ENCODE assay signal across 9 cellular contexts in the genomic region with DNA sequence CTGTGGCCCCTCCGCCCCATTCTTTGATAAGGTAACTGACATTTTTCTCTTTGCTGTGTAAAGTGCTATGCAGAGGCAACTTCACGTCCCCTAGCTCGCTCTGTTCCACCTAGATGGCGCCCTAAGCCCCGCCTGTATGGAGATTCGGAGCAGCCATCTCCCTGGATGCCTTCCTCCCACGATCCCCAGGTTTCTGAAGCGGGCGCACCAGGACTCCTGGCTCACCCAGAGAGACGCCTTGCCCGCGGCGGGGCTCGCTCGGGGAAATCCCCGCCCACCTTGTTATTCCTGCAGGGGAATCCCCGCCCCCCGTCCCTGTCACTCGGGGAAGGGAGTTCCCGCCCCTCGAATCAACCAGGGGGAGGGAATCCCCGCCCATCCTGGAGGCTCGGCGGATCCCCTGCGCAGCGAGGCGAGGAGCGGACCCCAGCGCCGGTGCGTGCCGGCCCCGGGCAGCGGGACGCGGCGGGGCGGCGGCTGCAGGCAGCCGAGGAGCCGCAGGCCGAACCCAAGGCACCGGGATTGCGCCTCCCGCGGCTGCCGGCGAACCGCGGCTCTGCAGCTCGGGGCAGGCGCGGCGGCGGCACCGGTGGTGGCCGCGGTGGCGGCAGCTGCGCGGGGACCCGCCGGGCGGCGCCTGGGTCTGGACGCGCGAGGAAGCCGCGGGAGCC. TPM values are rescaled to one million over a fixed set of nuclear protein-coding genes. Genes with fewer than 3 reads are reported as not detected.
DNase-seq lines count a peak whose midpoint lies in the region; ATAC-seq and TF ChIP-seq lines count a peak whose summit lies in the region.
"Had no signal": no experiment of that assay in that cellular context is flagged by ENCODE, and none has a peak within 500 bp of the region (broad histone marks: within the 10 kb centered on the region; RNA-seq: fewer than 3 reads in every experiment).

A gene (plus strand): TSS at position 384 of the 671 bp plus-strand sequence.

- H3K9ac ChIP-seq in PC-3 (ENCODE audit: low read length): no peak within 1 kb of the TSS

- H3K4me2 ChIP-seq in PC-3 (ENCODE audit: low read length): peak within 1 kb of the TSS; percentile 87

- no peaks in the 10 kb centered on the region for H3K9me3 Mint-ChIP-seq in activated T-cell treated with anti-CD3 and anti-CD28 coated beads, Interleukin-2, amount 50 U/mL, for 72 hours
- no peaks in the 10 kb centered on the region for H3K9me3 Mint-ChIP-seq in naive thymus-derived CD8-positive, alpha-beta T cell

- no peak within 1 kb of the TSS for H3K27ac Mint-ChIP-seq in activated T-cell treated with anti-CD3 and anti-CD28 coated beads, Interleukin-2, amount 50 U/mL, for 72 hours
- H3K27ac Mint-ChIP-seq in naive thymus-derived CD8-positive, alpha-beta T cell: peak within 1 kb of the TSS in 5 of 10 donors; percentile 27 to 86 (median 51)

- DNase-seq in Caki2 (ENCODE audit: low read depth) (peak; percentile 86), HUDEP-2 (lab: John Stamatoyannopoulos, UW; ENCODE audit: unreplicated experiment in 76 of 76) (peak in 56 of 76 experiments; percentile 4 to 63 (median 34)), PC-3 (peak; percentile 68), fibroblast of mammary gland (ENCODE audit: low read depth) (peak; percentile 43)
- DNase-seq in activated T-cell treated with anti-CD3 and anti-CD28 coated beads, Interleukin-2, amount 50 U/mL, for 72 hours: peak; percentile 69 to 70
- DNase-seq in naive thymus-derived CD8-positive, alpha-beta T cell: peak; percentile 19 to 73 (median 54)
- peak; percentile 22 to 72 (median 60) for DNase-seq in stimulated activated naive CD4-positive, alpha-beta T cell (lab: John Stamatoyannopoulos, UW)

- no peaks in the 10 kb centered on the region for H4K20me1 ChIP-seq in PC-3 (ENCODE audit: low read length)

- H3K4me1 Mint-ChIP-seq in activated T-cell treated with anti-CD3 and anti-CD28 coated beads, Interleukin-2, amount 50 U/mL, for 72 hours (ENCODE audit: low read depth): peaks cover 9% of the 10 kb centered on the region
- H3K4me1 Mint-ChIP-seq in naive thymus-derived CD8-positive, alpha-beta T cell: peaks cover 4 to 16% (median 14%) of the 10 kb centered on the region in 4 donors

- H3K79me2 ChIP-seq in PC-3 (ENCODE audit: low read length): no peaks in the 10 kb centered on the region

- TF ChIP-seq CTCF in PC-3 (conservative IDR thresholded peaks at IDR 0.05; ENCODE audit: low read depth, low read length): peak; percentile 71
- TF ChIP-seq CTCF in fibroblast of mammary gland (conservative IDR thresholded peaks at IDR 0.05; ENCODE audit: control insufficient read depth, insufficient read depth, low read depth, low read length): peak; percentile 41

- intact Hi-C loops in PC-3 (cut with micrococcal nuclease): no loop called here

- CTCF ChIA-PET in PC-3 (lab: Charles Lee): interaction anchor here (0.6 to 1.1 kb wide), 3 partner anchors 51 to 453 kb away, joined by 3 read pairs; no protein-coding TSS in a partner anchor

- POLR2A ChIA-PET in PC-3 (lab: Charles Lee; ENCODE audit: unreplicated experiment): interaction anchor here (0.6 kb wide), 1 partner anchor 536 kb away, joined by 6 read pairs; no protein-coding TSS in a partner anchor
- POLR2A ChIA-PET in naive thymus-derived CD8-positive, alpha-beta T cell (lab: Charles Lee): no interaction called here

- H3K36me3 ChIP-seq in PC-3 (ENCODE audit: low read depth, low read length): no peaks in the 10 kb centered on the region
- H3K36me3 ChIP-seq: neutrophil had no signal

- no peaks in the 10 kb centered on the region for H3K9me3 ChIP-seq in PC-3 (ENCODE audit: low read length)
- H3K9me3 ChIP-seq: neutrophil had no signal

- BruUV-seq in PC-3 (replicated peaks; lab: Mats Ljungman, UMichigan): no TSS peak

- H3K27ac ChIP-seq in PC-3 (ENCODE audit: low read length): no peak within 1 kb of the TSS
- H3K27ac ChIP-seq: neutrophil had no signal

- ATAC-seq in GM21423 (IDR thresholded peaks at IDR 0.05; ENCODE audit: unreplicated experiment) (peak; percentile 78), PC-3 (peak; percentile 87)
- ATAC-seq in activated T-cell treated with anti-CD3 and anti-CD28 coated beads, Interleukin-2, amount 50 U/mL, for 72 hours (replicated peaks in 1 of 2): peak; percentile 81 to 83
- ATAC-seq in naive thymus-derived CD8-positive, alpha-beta T cell: peak; percentile 73 to 84

- H3K27me3 ChIP-seq in PC-3 (ENCODE audit: low read length): peaks cover 36% of the 10 kb centered on the region

- H3K4me3 ChIP-seq in PC-3 (ENCODE audit: low read length): peak within 1 kb of the TSS; percentile 72
- H3K4me3 ChIP-seq in fibroblast of mammary gland (ENCODE audit: control insufficient read depth, low read depth, low read length): peak within 1 kb of the TSS; percentile 59

- peaks cover 30% of the 10 kb centered on the region for H3K27me3 Mint-ChIP-seq in activated T-cell treated with anti-CD3 and anti-CD28 coated beads, Interleukin-2, amount 50 U/mL, for 72 hours (ENCODE audit: low read depth)
- H3K27me3 Mint-ChIP-seq in naive thymus-derived CD8-positive, alpha-beta T cell: peaks cover 9 to 41% (median 16%) of the 10 kb centered on the region in 5 donors

- H2AFZ ChIP-seq in PC-3 (ENCODE audit: low read length): peak within 1 kb of the TSS; percentile 88

- no peaks in the 10 kb centered on the region for H3K36me3 Mint-ChIP-seq in activated T-cell treated with anti-CD3 and anti-CD28 coated beads, Interleukin-2, amount 50 U/mL, for 72 hours (ENCODE audit: insufficient read depth in 2 of 2)
- no peaks in the 10 kb centered on the region for H3K36me3 Mint-ChIP-seq in naive thymus-derived CD8-positive, alpha-beta T cell

- in situ Hi-C loops in Caki2 (cut with HindIII; ENCODE audit: low pct_unique_long_range_greater_than_20kb, low sequenced_read_pairs): no loop called here

- peak within 1 kb of the TSS; percentile 89 to 90 for H3K4me3 Mint-ChIP-seq in activated T-cell treated with anti-CD3 and anti-CD28 coated beads, Interleukin-2, amount 50 U/mL, for 72 hours
- H3K4me3 Mint-ChIP-seq in naive thymus-derived CD8-positive, alpha-beta T cell: peak within 1 kb of the TSS; percentile 76 to 90 (median 84)

- H3K9me2 ChIP-seq in PC-3 (replicated peaks; ENCODE audit: low read length): no peaks in the 10 kb centered on the region

- no peaks in the 10 kb centered on the region for H3F3A ChIP-seq in PC-3 (ENCODE audit: low read length, unreplicated experiment)

- peaks cover 5% of the 10 kb centered on the region; the same call in 1 of the 2 replicates for H3K4me1 ChIP-seq in PC-3 (ENCODE audit: insufficient read depth, low read length)

RNA-seq across cellular contexts. Expression of the gene that starts here (rescaled TPM):
- 0.17 TPM in 1 of 2 replicates, not detected in the other for total RNA-seq in Caki2 (2014; rRNA removed; shearing (Covaris generic); ENCODE audit: low replicate concordance)
- total RNA-seq in PC-3 (2014; rRNA removed): 2.0 and 2.9 TPM in 2 replicates
- total RNA-seq in activated T-cell treated with anti-CD3 and anti-CD28 coated beads, Interleukin-2, amount 50 U/mL, for 72 hours: under 1 TPM in 1 of 2 donors, not detected in 1; 0.02 TPM
- total RNA-seq in naive thymus-derived CD8-positive, alpha-beta T cell: 1 to 10 TPM; 1.2 to 1.4 TPM
- 1 to 10 TPM in 1 of 3 donors, under 1 TPM in 1, not detected in 1; 0.73 to 1.7 TPM for polyA plus RNA-seq in naive thymus-derived CD8-positive, alpha-beta T cell

Comparison
In these comparisons a context has a peak if more than half of its experiments do, and no peak if none do; other contexts are left out.
1. Peak in DNase-seq in Caki2; RNA of the gene not detected or under 1 TPM.
2. Peak in DNase-seq and ATAC-seq in activated T-cell treated with anti-CD3 and anti-CD28 coated beads, Interleukin-2, amount 50 U/mL, for 72 hours; RNA of the gene not detected or under 1 TPM.
3. DNase-seq: peak in every context shown above with its lines; median percentile 86 in Caki2; 70 in activated T-cell treated with anti-CD3 and anti-CD28 coated beads, Interleukin-2, amount 50 U/mL, for 72 hours; 68 in PC-3; 60 in stimulated activated naive CD4-positive, alpha-beta T cell; 54 in naive thymus-derived CD8-positive, alpha-beta T cell; 43 in fibroblast of mammary gland; 34 in HUDEP-2.